ENCODE assay signal across 9 cellular contexts in genomic region chr3:24519368-24520100, GRCh38. TPM values are rescaled to one million over a fixed set of nuclear protein-coding genes. Genes with fewer than 3 reads are reported as not detected.
DNase-seq lines count a peak whose midpoint lies in the region; ATAC-seq and TF ChIP-seq lines count a peak whose summit lies in the region.
"Had no signal": no experiment of that assay in that cellular context is flagged by ENCODE, and none has a peak within 500 bp of the region (broad histone marks: within the 10 kb centered on the region; RNA-seq: fewer than 3 reads in every experiment).

No MANE protein-coding gene starts in this region.

- H3K4me3 ChIP-seq in ascending aorta, result peak overlapping the region in 1 of 2 donors; percentile 22
- H3K4me3 ChIP-seq: suprapubic skin had no signal

- TF ChIP-seq CTCF in GM10266 (IDR thresholded peaks at IDR 0.05; ENCODE audit: control insufficient read depth, insufficient read depth, low read depth, missing control alignments) (no peak), ascending aorta (IDR thresholded peaks at IDR 0.05) (no peak)

- H3K4me1 ChIP-seq in ascending aorta, result peaks cover 0 to 8% of the 10 kb centered on the region in 2 donors

- no peaks in the 10 kb centered on the region for H3K9me3 ChIP-seq in ascending aorta
- H3K9me3 ChIP-seq: suprapubic skin had no signal

- intact Hi-C loops in posterior cingulate gyrus (cut with DNase I) (no loop called here), ascending aorta (cut with DNase I) (loop anchor here (5.0 kb wide), 1 partner anchor 163 kb away; no protein-coding TSS in a partner anchor)

- ATAC-seq in GM21717 (IDR thresholded peaks at IDR 0.05; ENCODE audit: unreplicated experiment), result peak; percentile 67

- no peak overlapping the region for H3K27ac ChIP-seq in ascending aorta
- H3K27ac ChIP-seq: suprapubic skin had no signal

- no peaks in the 10 kb centered on the region for H3K27me3 ChIP-seq in ascending aorta
- H3K27me3 ChIP-seq: suprapubic skin had no signal

- DNase-seq in GM10266 (ENCODE audit: extremely low spot score) (peak; percentile 65), HuH-7 (ENCODE audit: low spot score) (peak; percentile 55), kidney tubule cell (ENCODE audit: low spot score) (peak; percentile 49), DMS53 (lab: John Stamatoyannopoulos, UW) (no peak), posterior cingulate gyrus (no peak), COLO829 (ENCODE audit: low spot score) (no peak), ascending aorta (ENCODE audit: low spot score in 2 of 2) (no peak)

- H3K36me3 ChIP-seq in ascending aorta, result no peaks in the 10 kb centered on the region
- H3K36me3 ChIP-seq: suprapubic skin had no signal

RNA-seq across cellular contexts. Expression of gene THRB, which starts 24.9 kb away (rescaled TPM):
- total RNA-seq in ascending aorta, result 24.7 TPM

Comparison
In these comparisons a context has a peak if more than half of its experiments do, and no peak if none do; other contexts are left out.
1. DNase-seq: peak in GM10266 (single experiment), HuH-7 (single experiment) and kidney tubule cell (single experiment); none in DMS53 (single experiment), posterior cingulate gyrus (0 of 10), COLO829 (single experiment) and ascending aorta (0 of 2).